ENCODE assay signal across 24 cellular contexts in the genomic region with DNA sequence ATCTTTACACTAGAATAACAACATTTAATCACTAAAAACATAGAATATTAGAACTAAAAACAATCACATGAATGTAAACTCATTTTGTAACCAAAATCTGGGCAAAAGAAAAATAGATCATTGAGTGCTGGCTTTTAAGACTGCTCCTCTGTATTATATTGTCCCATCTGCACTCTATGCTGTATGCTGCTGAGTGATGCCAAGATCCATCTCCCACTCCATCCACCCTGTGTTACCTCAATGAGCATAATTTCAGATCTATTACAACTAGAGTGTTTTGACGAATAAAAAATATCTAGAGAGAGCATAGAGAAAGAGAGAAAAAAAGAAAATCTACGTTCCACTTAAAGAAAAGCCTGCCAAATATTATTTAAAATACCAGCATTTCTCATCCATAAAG.
"Had no signal": no experiment of that assay in that cellular context is flagged by ENCODE, and none has a peak within 500 bp of the region (broad histone marks: within the 10 kb centered on the region; RNA-seq: fewer than 3 reads in every experiment).

No MANE protein-coding gene starts in this region.

- H3K9me3 ChIP-seq: stomach, suprapubic skin, testis, thoracic aorta, thyroid gland, tibial artery, tibial nerve, transverse colon, upper lobe of left lung, upper lobe of right lung, uterus, vagina had no signal

- H3K4me3 ChIP-seq: stomach, suprapubic skin, testis, thoracic aorta, thyroid gland, tibial artery, tibial nerve, transverse colon, upper lobe of left lung, upper lobe of right lung, uterus, vagina had no signal

- H3K36me3 ChIP-seq: stomach, suprapubic skin, thoracic aorta, thyroid gland, tibial artery, tibial nerve, transverse colon, upper lobe of left lung, upper lobe of right lung, uterus, vagina had no signal

- DNase-seq: stimulated activated CD4-positive, alpha-beta T cell treated with anti-CD3 and anti-CD28 coated beads, Interleukin-2, amount 100 ng/mL, for 48 hours; stimulated activated CD4-positive, alpha-beta T cell treated with anti-CD3 and anti-CD28 coated beads, Interleukin-4, amount 100 ng/mL, for 1 hour; stimulated activated CD4-positive, alpha-beta T cell treated with anti-CD3 and anti-CD28 coated beads, Interleukin-4, amount 100 ng/mL, for 24 hours; stimulated activated CD4-positive, alpha-beta T cell treated with anti-CD3 and anti-CD28 coated beads, Interleukin-4, amount 100 ng/mL, for 4 hours; stimulated activated CD8-positive, alpha-beta memory T cell treated with anti-CD3 and anti-CD28 coated beads, Interleukin-4, amount 100 ng/mL, for 48 hours; stimulated activated naive B cell treated with anti-CD40 and anti-IgM and Interleukin-4, amounts not matched to agents 10 μg/mL and 1 μg/mL and 100 μg/mL, for 72 hours; stimulated activated naive CD4-positive, alpha-beta T cell; stimulated activated naive CD4-positive, alpha-beta T cell treated with Interleukin-2 at 50 U/mL for 16 hours; stimulated activated naive CD8-positive, alpha-beta T cell treated with anti-CD3 and anti-CD28 coated beads, Interleukin-15, amount 100 ng/mL, for 72 hours; stimulated activated naive CD8-positive, alpha-beta T cell treated with anti-CD3 and anti-CD28 coated beads, Interleukin-15, Interleukin-2, amounts not matched to agents 100 U/mL and 50 U/mL, for 24 hours; stomach; substantia nigra; testis; thyroid gland; tibial artery; transverse colon; trophoblast cell; upper lobe of left lung; upper lobe of right lung; uterus had no signal

- H3K27ac ChIP-seq: stomach, suprapubic skin, testis, thoracic aorta, thyroid gland, tibial artery, tibial nerve, transverse colon, upper lobe of left lung, upper lobe of right lung, uterus, vagina had no signal

- H3K27me3 ChIP-seq: stomach, suprapubic skin, testis, thyroid gland, tibial artery, tibial nerve, transverse colon, upper lobe of left lung, upper lobe of right lung, uterus, vagina had no signal

- H3K4me1 ChIP-seq: stomach, suprapubic skin, testis, thyroid gland, tibial artery, tibial nerve, transverse colon, upper lobe of left lung, upper lobe of right lung, uterus, vagina had no signal
